In the genomic region with DNA sequence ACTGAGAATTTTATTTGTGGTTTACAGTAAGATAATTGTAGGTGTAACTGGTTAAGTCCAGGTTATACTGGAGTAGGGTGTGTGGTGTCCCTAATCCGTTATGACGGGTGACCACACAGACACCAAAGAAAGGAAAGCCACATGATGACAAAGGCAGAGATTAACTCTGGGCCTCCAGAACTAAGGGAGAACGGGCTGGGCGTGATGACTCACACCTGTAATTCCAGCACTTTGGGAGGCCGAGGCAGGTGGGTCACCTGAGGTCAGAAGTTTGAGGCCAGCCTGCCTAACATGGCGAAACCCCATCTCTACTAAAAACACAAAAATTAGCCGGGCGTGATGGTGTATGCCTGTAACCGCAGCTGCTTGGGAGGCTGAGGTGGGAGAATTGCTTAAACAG, we compare ENCODE assay signal across 1 cellular context.
TF ChIP-seq lines count a peak whose summit lies in the region.

No MANE protein-coding gene starts in this region.

TF ChIP-seq in HepG2, 621 proteins besides CTCF, POLR2A, EP300 and RAD21 (continued from another document):
- TF ChIP-seq FOSL2 (CRISPR knock-in tag; IDR thresholded peaks at IDR 0.05) (peak; percentile 95), AGO1 (IDR thresholded peaks at IDR 0.05; ENCODE audit: low read depth, low read length, poor library complexity, severe bottlenecking) (no peak), ZFP1 (CRISPR knock-in tag; IDR thresholded peaks at IDR 0.05) (no peak), RBFOX2 (IDR thresholded peaks at IDR 0.05; ENCODE audit: low read depth, low read length) (no peak), ZNF326 (CRISPR knock-in tag; IDR thresholded peaks at IDR 0.05; ENCODE audit: borderline replicate concordance) (no peak), ZC3H13 (CRISPR knock-in tag; IDR thresholded peaks at IDR 0.05) (no peak), ZFP90 (CRISPR knock-in tag; IDR thresholded peaks at IDR 0.05; ENCODE audit: borderline replicate concordance) (no peak), ZNF589 (CRISPR knock-in tag; conservative IDR thresholded peaks at IDR 0.05) (no peak), TEAD3 (CRISPR knock-in tag; optimal IDR thresholded peaks at IDR 0.05; ENCODE audit: borderline replicate concordance) (peak; percentile 15), TBP (CRISPR knock-in tag; IDR thresholded peaks at IDR 0.05) (no peak), TCF7 (IDR thresholded peaks at IDR 0.05; ENCODE audit: low read depth) (no peak), KLF6 (CRISPR knock-in tag; IDR thresholded peaks at IDR 0.05) (no peak), BHLHE40 (IDR thresholded peaks at IDR 0.05; ENCODE audit: low read length) (peak; percentile 10; the same call in 1 of the 2 replicates), NFIC (IDR thresholded peaks at IDR 0.05; ENCODE audit: low read length) (no peak)
- TF ChIP-seq, protein P1, sequence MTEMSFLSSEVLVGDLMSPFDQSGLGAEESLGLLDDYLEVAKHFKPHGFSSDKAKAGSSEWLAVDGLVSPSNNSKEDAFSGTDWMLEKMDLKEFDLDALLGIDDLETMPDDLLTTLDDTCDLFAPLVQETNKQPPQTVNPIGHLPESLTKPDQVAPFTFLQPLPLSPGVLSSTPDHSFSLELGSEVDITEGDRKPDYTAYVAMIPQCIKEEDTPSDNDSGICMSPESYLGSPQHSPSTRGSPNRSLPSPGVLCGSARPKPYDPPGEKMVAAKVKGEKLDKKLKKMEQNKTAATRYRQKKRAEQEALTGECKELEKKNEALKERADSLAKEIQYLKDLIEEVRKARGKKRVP (CRISPR knock-in tag; IDR thresholded peaks at IDR 0.05): 0 out of 4 replicates have a peak, but pooled peaks of 1 of the 2 experiments have one; percentile 17
- TF ChIP-seq, protein P2, sequence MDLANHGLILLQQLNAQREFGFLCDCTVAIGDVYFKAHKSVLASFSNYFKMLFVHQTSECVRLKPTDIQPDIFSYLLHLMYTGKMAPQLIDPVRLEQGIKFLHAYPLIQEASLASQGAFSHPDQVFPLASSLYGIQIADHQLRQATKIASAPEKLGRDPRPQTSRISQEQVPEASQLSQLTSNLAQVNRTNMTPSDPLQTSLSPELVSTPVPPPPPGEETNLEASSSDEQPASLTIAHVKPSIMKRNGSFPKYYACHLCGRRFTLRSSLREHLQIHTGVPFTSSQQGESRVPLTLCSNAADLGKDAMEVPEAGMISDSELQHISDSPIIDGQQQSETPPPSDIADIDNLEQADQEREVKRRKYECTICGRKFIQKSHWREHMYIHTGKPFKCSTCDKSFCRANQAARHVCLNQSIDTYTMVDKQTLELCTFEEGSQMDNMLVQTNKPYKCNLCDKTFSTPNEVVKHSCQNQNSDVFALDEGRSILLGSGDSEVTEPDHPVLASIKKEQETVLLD (CRISPR knock-in tag; IDR thresholded peaks at IDR 0.05; ENCODE audit: low read depth): no peak
- TF ChIP-seq, protein P3, sequence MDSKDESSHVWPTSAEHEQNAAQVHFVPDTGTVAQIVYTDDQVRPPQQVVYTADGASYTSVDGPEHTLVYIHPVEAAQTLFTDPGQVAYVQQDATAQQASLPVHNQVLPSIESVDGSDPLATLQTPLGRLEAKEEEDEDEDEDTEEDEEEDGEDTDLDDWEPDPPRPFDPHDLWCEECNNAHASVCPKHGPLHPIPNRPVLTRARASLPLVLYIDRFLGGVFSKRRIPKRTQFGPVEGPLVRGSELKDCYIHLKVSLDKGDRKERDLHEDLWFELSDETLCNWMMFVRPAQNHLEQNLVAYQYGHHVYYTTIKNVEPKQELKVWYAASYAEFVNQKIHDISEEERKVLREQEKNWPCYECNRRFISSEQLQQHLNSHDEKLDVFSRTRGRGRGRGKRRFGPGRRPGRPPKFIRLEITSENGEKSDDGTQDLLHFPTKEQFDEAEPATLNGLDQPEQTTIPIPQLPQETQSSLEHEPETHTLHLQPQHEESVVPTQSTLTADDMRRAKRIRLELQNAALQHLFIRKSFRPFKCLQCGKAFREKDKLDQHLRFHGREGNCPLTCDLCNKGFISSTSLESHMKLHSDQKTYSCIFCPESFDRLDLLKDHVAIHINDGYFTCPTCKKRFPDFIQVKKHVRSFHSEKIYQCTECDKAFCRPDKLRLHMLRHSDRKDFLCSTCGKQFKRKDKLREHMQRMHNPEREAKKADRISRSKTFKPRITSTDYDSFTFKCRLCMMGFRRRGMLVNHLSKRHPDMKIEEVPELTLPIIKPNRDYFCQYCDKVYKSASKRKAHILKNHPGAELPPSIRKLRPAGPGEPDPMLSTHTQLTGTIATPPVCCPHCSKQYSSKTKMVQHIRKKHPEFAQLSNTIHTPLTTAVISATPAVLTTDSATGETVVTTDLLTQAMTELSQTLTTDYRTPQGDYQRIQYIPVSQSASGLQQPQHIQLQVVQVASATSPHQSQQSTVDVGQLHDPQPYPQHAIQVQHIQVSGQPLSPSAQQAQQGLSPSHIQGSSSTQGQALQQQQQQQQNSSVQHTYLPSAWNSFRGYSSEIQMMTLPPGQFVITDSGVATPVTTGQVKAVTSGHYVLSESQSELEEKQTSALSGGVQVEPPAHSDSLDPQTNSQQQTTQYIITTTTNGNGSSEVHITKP (CRISPR knock-in tag; IDR thresholded peaks at IDR 0.05; ENCODE audit: low read depth): no peak
- TF ChIP-seq, protein P4, sequence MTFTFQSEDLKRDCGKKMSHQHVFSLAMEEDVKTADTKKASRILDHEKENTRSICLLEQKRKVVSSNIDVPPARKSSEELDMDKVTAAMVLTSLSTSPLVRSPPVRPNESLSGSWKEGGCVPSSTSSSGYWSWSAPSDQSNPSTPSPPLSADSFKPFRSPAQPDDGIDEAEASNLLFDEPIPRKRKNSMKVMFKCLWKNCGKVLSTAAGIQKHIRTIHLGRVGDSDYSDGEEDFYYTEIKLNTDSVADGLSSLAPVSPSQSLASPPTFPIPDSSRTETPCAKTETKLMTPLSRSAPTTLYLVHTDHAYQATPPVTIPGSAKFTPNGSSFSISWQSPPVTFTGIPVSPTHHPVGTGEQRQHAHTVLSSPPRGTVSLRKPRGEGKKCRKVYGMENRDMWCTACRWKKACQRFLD (CRISPR knock-in tag; IDR thresholded peaks at IDR 0.05; ENCODE audit: borderline replicate concordance): no peak
TF ChIP-seq in HepG2: peak in this region for 23.
